ENCODE assay signal across 9 cellular contexts in the genomic region with DNA sequence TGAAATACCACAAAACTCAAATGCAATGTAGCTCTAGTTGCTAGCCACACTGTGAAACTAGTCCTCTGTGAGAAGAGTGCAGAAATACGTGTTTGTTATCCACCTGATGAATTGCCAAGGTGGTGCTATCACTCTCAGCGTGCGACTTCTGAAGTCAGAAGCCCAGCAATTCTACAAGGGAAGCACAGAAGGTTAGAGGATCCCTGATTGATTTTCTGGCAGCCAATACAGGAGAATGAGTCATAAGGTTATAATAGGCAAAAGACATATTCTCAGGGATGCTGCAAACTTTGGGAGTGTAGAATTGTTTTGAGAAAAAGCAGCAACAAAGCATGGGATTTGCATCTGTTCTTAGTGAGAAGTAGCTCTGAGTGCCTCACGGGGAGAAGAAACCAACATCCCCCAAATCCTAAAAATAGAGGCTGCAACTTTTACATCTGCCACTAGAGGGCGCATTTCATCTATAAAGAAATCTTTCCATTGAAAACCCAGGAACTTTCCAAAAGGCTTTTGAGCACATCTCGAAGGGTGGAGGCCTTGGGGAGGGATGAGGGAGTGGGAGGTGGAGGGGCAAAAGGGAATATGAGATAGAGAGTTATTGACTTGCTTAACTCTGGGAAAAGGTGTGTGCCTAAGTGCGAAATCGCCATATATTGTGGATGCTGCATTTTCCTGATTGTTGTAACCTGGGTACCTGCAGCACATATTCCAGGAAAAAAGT.
DNase-seq lines count a peak whose midpoint lies in the region; ATAC-seq and TF ChIP-seq lines count a peak whose summit lies in the region.
"Had no signal": no experiment of that assay in that cellular context is flagged by ENCODE, and none has a peak within 500 bp of the region (broad histone marks: within the 10 kb centered on the region; RNA-seq: fewer than 3 reads in every experiment).

No MANE protein-coding gene starts in this region.

- H3K4me1 ChIP-seq in H9 (ENCODE audit: insufficient read depth, low read length) = no peaks in the 10 kb centered on the region

- no peaks in the 10 kb centered on the region for H3K79me2 ChIP-seq in H9 (ENCODE audit: insufficient read depth, low read length)

- H2BK20ac ChIP-seq in H9 (ENCODE audit: low read depth, low read length, poor library complexity, severe bottlenecking) = no peak overlapping the region

- peaks cover 10 to 11% of the 10 kb centered on the region in 2 experiments for H3K4me1 Mint-ChIP-seq in H9

- H4K8ac ChIP-seq in H9 (replicated peaks; ENCODE audit: insufficient read length, low read depth, low read length) = no peak overlapping the region

- no peaks in the 10 kb centered on the region for H3K23me2 ChIP-seq in H9 (ENCODE audit: insufficient read length, low read depth, low read length, poor library complexity, severe bottlenecking)

- no peaks in the 10 kb centered on the region for H3K27me3 ChIP-seq in H9 (ENCODE audit: insufficient read depth, low read length)

- no peaks in the 10 kb centered on the region for H3K9me3 ChIP-seq in H9 (ENCODE audit: control insufficient read depth, low read depth, low read length)

- no peak overlapping the region for H3K27ac ChIP-seq in H9 (ENCODE audit: insufficient read length, low read depth, low read length)

- no peaks in the 10 kb centered on the region for H3K79me1 ChIP-seq in H9 (ENCODE audit: insufficient read depth, low read depth, low read length, poor library complexity, severe bottlenecking)

- no CpG with 5 or more reads among the region's 8 CpGs for WGBS in H9 (ENCODE audit: extremely low coverage, insufficient read length, low lambda C conversion rate)

- H3K14ac ChIP-seq in H9 (ENCODE audit: insufficient read depth, low read length) = no peak overlapping the region

- H2AFZ ChIP-seq in H9 (ENCODE audit: low read length) = no peak overlapping the region

- H2BK120ac ChIP-seq in H9 (ENCODE audit: low read depth, low read length, poor library complexity, severe bottlenecking) = no peak overlapping the region

- DNase-seq in COR-L47 (lab: John Stamatoyannopoulos, UW) (peak; percentile 44), H9 (peak; percentile 35), NCI-H526 (lab: John Stamatoyannopoulos, UW) (peak; percentile 16 to 74), astrocyte of the cerebellum (ENCODE audit: low read depth) (peak; percentile 36), iPS-NIHi11 (ENCODE audit: low spot score) (peak; percentile 51)
- DNase-seq in stimulated activated CD4-positive, alpha-beta T cell treated with anti-CD3 and anti-CD28 coated beads, TNF-alpha, amount 100 ng/mL, for 48 hours (ENCODE audit: low read depth in 3 of 3) = peak in 2 of 3 donors; percentile 20 to 22
- DNase-seq in activated effector memory CD4-positive, alpha-beta T cell treated with anti-CD3 and anti-CD28 coated beads, Interleukin-2, amount 50 U/mL, for 16 hours = no peak

- no peak overlapping the region for H4K5ac ChIP-seq in H9 (ENCODE audit: insufficient read length, low read depth, low read length)

- H3K4ac ChIP-seq in H9 (ENCODE audit: low read depth, low read length) = no peak overlapping the region

- H3T11ph ChIP-seq in H9 (ENCODE audit: low read length) = no peak overlapping the region

- H4K91ac ChIP-seq in H9 (ENCODE audit: insufficient read length, low read depth, low read length) = no peak overlapping the region

- no peak overlapping the region for H3K56ac ChIP-seq in H9 (ENCODE audit: insufficient read length, low read depth, low read length)

- H3K23ac ChIP-seq in H9 (ENCODE audit: insufficient read length, low read depth, low read length) = no peak overlapping the region

- H3K9me3 Mint-ChIP-seq in H9 = no peaks in the 10 kb centered on the region
- H3K9me3 Mint-ChIP-seq: T-cell had no signal

- H3K9ac ChIP-seq in H9 (ENCODE audit: extremely low read depth, insufficient read length, low read length) = no peak overlapping the region

- H2AK5ac ChIP-seq in H9 (ENCODE audit: insufficient read length, low read length) = no peak overlapping the region

- peak; percentile 83 for TF ChIP-seq CTCF in H9 (conservative IDR thresholded peaks at IDR 0.05)
- peak; percentile 71 for TF ChIP-seq CTCF in astrocyte of the cerebellum (IDR thresholded peaks at IDR 0.05; ENCODE audit: low read depth, low read length, missing control alignments)

- H3K27ac Mint-ChIP-seq in H9 = no peak overlapping the region
- H3K27ac Mint-ChIP-seq: T-cell had no signal

- no peak overlapping the region for H2BK15ac ChIP-seq in H9 (ENCODE audit: low read depth, low read length)

- no peak overlapping the region for H3K18ac ChIP-seq in H9 (ENCODE audit: insufficient read length, low read depth, low read length)

- H3K27me3 Mint-ChIP-seq in H9 (ENCODE audit: low read depth) = no peaks in the 10 kb centered on the region
- H3K27me3 Mint-ChIP-seq: T-cell had no signal

- H2BK12ac ChIP-seq in H9 (ENCODE audit: insufficient read length, low read depth, low read length) = no peak overlapping the region

- H3K4me2 ChIP-seq in H9 (ENCODE audit: insufficient read depth, insufficient read length, low read length) = no peak overlapping the region

- no peaks in the 10 kb centered on the region for H4K20me1 ChIP-seq in H9 (ENCODE audit: control insufficient read depth, insufficient read depth, insufficient read length)

- H2BK5ac ChIP-seq in H9 (ENCODE audit: insufficient read length, low read length) = no peak overlapping the region

- H3K36me3 Mint-ChIP-seq in H9 (ENCODE audit: insufficient read depth in 1 of 3, low read depth in 3 of 3) = no peaks in the 10 kb centered on the region
- H3K36me3 Mint-ChIP-seq: T-cell had no signal

- ATAC-seq in HG03520 (IDR thresholded peaks at IDR 0.05; ENCODE audit: unreplicated experiment) = no peak
- ATAC-seq: T-cell had no signal

- in situ Hi-C loops in astrocyte of the cerebellum (cut with HindIII; ENCODE audit: low sequenced_read_pairs) = no loop called here

- no peak overlapping the region for H3K4me3 ChIP-seq in astrocyte of the cerebellum (ENCODE audit: low read depth, low read length)

- no peak overlapping the region for H3K4me3 Mint-ChIP-seq in H9
- H3K4me3 Mint-ChIP-seq: T-cell had no signal
